34 cellular contexts compared by ENCODE assay signal in genomic region chr10:122280156-122280555, GRCh38. TPM values are rescaled to one million over a fixed set of nuclear protein-coding genes. Genes with fewer than 3 reads are reported as not detected.
"Had no signal": no experiment of that assay in that cellular context is flagged by ENCODE, and none has a peak within 500 bp of the region (broad histone marks: within the 10 kb centered on the region; RNA-seq: fewer than 3 reads in every experiment).

No MANE protein-coding gene starts in this region.

- H3K4me1 Mint-ChIP-seq: activated CD4-positive, alpha-beta T cell treated with anti-CD3 and anti-CD28 coated beads, Interleukin-2, amount 10 ng/mL, durations not matched to agents 24 days and 14 days; activated naive CD8-positive, alpha-beta T cell treated with anti-CD3 and anti-CD28 coated beads for 36 hours; immature natural killer cell had no signal

- H3K4me3 Mint-ChIP-seq: activated CD4-positive, alpha-beta memory T cell treated with anti-CD3 and anti-CD28 coated beads for 36 hours; activated CD4-positive, alpha-beta T cell treated with anti-CD3 and anti-CD28 coated beads, Interleukin-2, amount 10 ng/mL, durations not matched to agents 24 days and 14 days; activated naive CD4-positive, alpha-beta T cell treated with anti-CD3 and anti-CD28 coated beads for 36 hours; activated naive CD8-positive, alpha-beta T cell treated with anti-CD3 and anti-CD28 coated beads for 36 hours; activated T-helper 1 cell treated with anti-CD3 and anti-CD28 coated beads, Interleukin-12 subunit alpha, Interleukin-12 subunit beta, Interleukin-2, Interleukin-4 antibody, amounts not matched to agents 30 ng/mL and 10 ng/mL and 1 ng/mL, durations not matched to agents 14 hours and 24 hours and 36 hours; brain; effector memory CD8-positive, alpha-beta T cell; immature natural killer cell; nephron; stimulated activated naive B cell treated with anti-CD40 and anti-IgM and Interleukin-4, amounts not matched to agents 10 μg/mL and 1 μg/mL and 100 μg/mL, for 72 hours; T-helper 17 cell had no signal

- H3K4me3 ChIP-seq: adrenal gland, cardiac muscle cell, colonic mucosa, heart left ventricle, lower lobe of right lung, mucosa of descending colon, ovary, suprapubic skin, tibial artery had no signal

- H3K36me3 ChIP-seq: adrenal gland, cardiac muscle cell, colonic mucosa, lower lobe of right lung, neutrophil, ovary, suprapubic skin, tibial artery had no signal

- H3K27me3 ChIP-seq: adrenal gland, cardiac muscle cell, colonic mucosa, dorsolateral prefrontal cortex, ovary, suprapubic skin, tibial artery had no signal

- H3K27ac ChIP-seq: adrenal gland, cardiac muscle cell, colonic mucosa, heart left ventricle, lower lobe of right lung, neutrophil, ovary, suprapubic skin, tibial artery had no signal

- H3K36me3 Mint-ChIP-seq: activated CD4-positive, alpha-beta memory T cell treated with anti-CD3 and anti-CD28 coated beads for 36 hours; activated naive CD8-positive, alpha-beta T cell treated with anti-CD3 and anti-CD28 coated beads for 36 hours; brain; immature natural killer cell; stimulated activated naive B cell treated with anti-CD40 and anti-IgM and Interleukin-4, amounts not matched to agents 10 μg/mL and 1 μg/mL and 100 μg/mL, for 72 hours had no signal

- H3K27ac Mint-ChIP-seq: activated CD4-positive, alpha-beta memory T cell treated with anti-CD3 and anti-CD28 coated beads for 36 hours; activated CD4-positive, alpha-beta T cell treated with anti-CD3 and anti-CD28 coated beads, Interleukin-2, amount 10 ng/mL, durations not matched to agents 24 days and 14 days; activated naive CD4-positive, alpha-beta T cell treated with anti-CD3 and anti-CD28 coated beads for 36 hours; activated naive CD8-positive, alpha-beta T cell treated with anti-CD3 and anti-CD28 coated beads for 36 hours; activated T-helper 1 cell treated with anti-CD3 and anti-CD28 coated beads, Interleukin-12 subunit alpha, Interleukin-12 subunit beta, Interleukin-2, Interleukin-4 antibody, amounts not matched to agents 30 ng/mL and 10 ng/mL and 1 ng/mL, durations not matched to agents 14 hours and 24 hours and 36 hours; brain; effector memory CD8-positive, alpha-beta T cell; immature natural killer cell; nephron; progenitor cell of endocrine pancreas; stimulated activated naive B cell treated with anti-CD40 and anti-IgM and Interleukin-4, amounts not matched to agents 10 μg/mL and 1 μg/mL and 100 μg/mL, for 72 hours; T-helper 17 cell had no signal

- H3K9me3 ChIP-seq: adrenal gland, colonic mucosa, heart left ventricle, lower lobe of right lung, mucosa of descending colon, neutrophil, ovary, suprapubic skin, tibial artery had no signal

- H3K9me3 Mint-ChIP-seq: activated CD4-positive, alpha-beta memory T cell treated with anti-CD3 and anti-CD28 coated beads for 36 hours; activated CD4-positive, alpha-beta T cell treated with anti-CD3 and anti-CD28 coated beads, Interleukin-2, amount 10 ng/mL, durations not matched to agents 24 days and 14 days; activated naive CD4-positive, alpha-beta T cell treated with anti-CD3 and anti-CD28 coated beads for 36 hours; activated naive CD8-positive, alpha-beta T cell treated with anti-CD3 and anti-CD28 coated beads for 36 hours; activated T-helper 1 cell treated with anti-CD3 and anti-CD28 coated beads, Interleukin-12 subunit alpha, Interleukin-12 subunit beta, Interleukin-2, Interleukin-4 antibody, amounts not matched to agents 30 ng/mL and 10 ng/mL and 1 ng/mL, durations not matched to agents 14 hours and 24 hours and 36 hours; effector memory CD8-positive, alpha-beta T cell; immature natural killer cell; nephron had no signal

- ATAC-seq: effector memory CD8-positive, alpha-beta T cell; T-helper 17 cell had no signal

- DNase-seq: activated CD4-positive, CD25-positive, alpha-beta regulatory T cell treated with anti-CD3 and anti-CD28 coated beads, Interleukin-2, amount 50 U/mL, for 72 hours; activated CD8-positive, alpha-beta memory T cell treated with anti-CD3 and anti-CD28 coated beads, Interleukin-2, amount 50 U/mL, for 4 hours; activated effector memory CD4-positive, alpha-beta T cell treated with anti-CD3 and anti-CD28 coated beads, Interleukin-2, amount 50 U/mL, for 16 hours; activated naive CD8-positive, alpha-beta T cell treated with anti-CD3 and anti-CD28 coated beads for 36 hours; activated T-cell treated with anti-CD3 and anti-CD28 coated beads, Interleukin-2, amount 50 U/mL, for 1 hour; aorta; cerebellar nuclear complex; colonic mucosa; effector memory CD8-positive, alpha-beta T cell; immature natural killer cell; lower lobe of right lung; stimulated activated naive B cell treated with anti-CD40 and anti-IgM and Interleukin-4, amounts not matched to agents 10 μg/mL and 1 μg/mL and 100 μg/mL, for 72 hours; T-helper 17 cell; T1000; tibial artery had no signal

- H3K4me1 ChIP-seq: adrenal gland, colonic mucosa, lower lobe of right lung, suprapubic skin had no signal

RNA-seq across cellular contexts. Expression of gene BTBD16, which starts 9.1 kb away (rescaled TPM):
- total RNA-seq: activated CD4-positive, alpha-beta memory T cell treated with anti-CD3 and anti-CD28 coated beads for 36 hours; activated CD4-positive, alpha-beta T cell treated with anti-CD3 and anti-CD28 coated beads, Interleukin-2, amount 10 ng/mL, durations not matched to agents 24 days and 14 days; activated CD8-positive, alpha-beta memory T cell treated with anti-CD3 and anti-CD28 coated beads for 36 hours; activated naive CD4-positive, alpha-beta T cell treated with anti-CD3 and anti-CD28 coated beads for 36 hours; activated naive CD8-positive, alpha-beta T cell treated with anti-CD3 and anti-CD28 coated beads for 36 hours; activated T-helper 1 cell treated with anti-CD3 and anti-CD28 coated beads, Interleukin-12 subunit alpha, Interleukin-12 subunit beta, Interleukin-2, Interleukin-4 antibody, amounts not matched to agents 30 ng/mL and 10 ng/mL and 1 ng/mL, durations not matched to agents 14 hours and 24 hours and 36 hours; fibroblast of lung; fibroblast of villous mesenchyme; myocyte; progenitor cell of endocrine pancreas; T-helper 17 cell had no signal
- polyA plus RNA-seq: fibroblast of lung, heart left ventricle, immature natural killer cell, ovary had no signal
